In genomic region chr4:170088686-170089085, GRCh38 we compare ENCODE assay signal across 10 cellular contexts. TPM values are rescaled to one million over a fixed set of nuclear protein-coding genes. Genes with fewer than 3 reads are reported as not detected.
DNase-seq lines count a peak whose midpoint lies in the region; ATAC-seq and TF ChIP-seq lines count a peak whose summit lies in the region.
"Had no signal": no experiment of that assay in that cellular context is flagged by ENCODE, and none has a peak within 500 bp of the region (broad histone marks: within the 10 kb centered on the region; RNA-seq: fewer than 3 reads in every experiment).

No MANE protein-coding gene starts in this region.

- peak overlapping the region; percentile 89 for H3K27ac Mint-ChIP-seq in glutamatergic neuron (ENCODE audit: unreplicated experiment)
- H3K27ac Mint-ChIP-seq in activated CD4-positive, alpha-beta memory T cell treated with anti-CD3 and anti-CD28 coated beads for 36 hours: no peak overlapping the region
- H3K27ac Mint-ChIP-seq: activated B cell treated with CpG ODN at 0.5 μM for 24 hours; stimulated activated naive CD8-positive, alpha-beta T cell treated with anti-CD3 and anti-CD28 coated beads, Interleukin-15, Interleukin-2, amounts not matched to agents 100 ng/mL and 50 ng/mL, for 24 hours had no signal

- POLR2A ChIA-PET in HCT116 (lab: Charles Lee): no interaction called here
- POLR2A ChIA-PET in activated CD4-positive, alpha-beta memory T cell treated with anti-CD3 and anti-CD28 coated beads for 36 hours (lab: Charles Lee): no interaction called here

- peak overlapping the region; percentile 82 for H3K9ac ChIP-seq in HCT116 (ENCODE audit: low read length)
- H3K9ac ChIP-seq in skeletal muscle satellite cell (ENCODE audit: low read depth, low read length): peak overlapping the region; percentile 90

- DNase-seq in HCT116 (ENCODE audit: low read depth, low spot score) (no peak), SJSA1 (ENCODE audit: low read depth in 1 of 2, low spot score in 2 of 2) (no peak), glutamatergic neuron (no peak), NCI-H2029 treated with DMSO at 0.1 percent for 48 hours (lab: John Stamatoyannopoulos, UW) (no peak), DMS53 treated with DMSO at 0.1 percent for 48 hours (lab: John Stamatoyannopoulos, UW; ENCODE audit: unreplicated experiment) (no peak)
- DNase-seq in activated CD4-positive, alpha-beta memory T cell treated with anti-CD3 and anti-CD28 coated beads for 36 hours: no peak
- DNase-seq: activated B cell treated with CpG ODN at 0.5 μM for 24 hours had no signal

- peak overlapping the region; percentile 93 for H3K4me3 Mint-ChIP-seq in glutamatergic neuron (ENCODE audit: unreplicated experiment)
- H3K4me3 Mint-ChIP-seq in activated CD4-positive, alpha-beta memory T cell treated with anti-CD3 and anti-CD28 coated beads for 36 hours: no peak overlapping the region
- H3K4me3 Mint-ChIP-seq: activated B cell treated with CpG ODN at 0.5 μM for 24 hours had no signal

- no peak for TF ChIP-seq RAD21 in HCT116 (IDR thresholded peaks at IDR 0.05; ENCODE audit: low read depth)

- no peak for TF ChIP-seq POLR2A in HCT116 (IDR thresholded peaks at IDR 0.05; ENCODE audit: borderline replicate concordance, extremely low read depth, insufficient read depth, insufficient read length)

- H4K20me1 ChIP-seq in HCT116 (ENCODE audit: insufficient read depth): no peaks in the 10 kb centered on the region

- H3K36me3 Mint-ChIP-seq in glutamatergic neuron (ENCODE audit: unreplicated experiment): no peaks in the 10 kb centered on the region
- no peaks in the 10 kb centered on the region for H3K36me3 Mint-ChIP-seq in activated CD4-positive, alpha-beta memory T cell treated with anti-CD3 and anti-CD28 coated beads for 36 hours

- H3K4me3 ChIP-seq in HCT116 (replicated peaks in 1 of 2; ENCODE audit: low read depth in 1 of 2, low read length in 2 of 2) (peak overlapping the region; percentile 73 to 94), SJSA1 (peak overlapping the region; percentile 64), skeletal muscle satellite cell (ENCODE audit: low read length) (peak overlapping the region; percentile 86)

- BruUV-seq in HCT116 (replicated peaks; lab: Mats Ljungman, UMichigan): TSS peak; percentile 45

- H3K4me2 ChIP-seq in HCT116 (ENCODE audit: low read length) (peak overlapping the region; percentile 99), skeletal muscle satellite cell (ENCODE audit: low read length) (peak overlapping the region; percentile 90)

- RAD21 ChIA-PET in HCT116 (lab: Charles Lee; ENCODE audit: low non-redundant PET in 1 of 2, low total read pairs in 2 of 2, uncharacterized antibody in 2 of 2, unreplicated experiment in 2 of 2): interaction anchor here in 1 of 2 experiments (0.6 kb wide), 1 partner anchor 401 kb away, joined by 3 read pairs; no protein-coding TSS in a partner anchor

- H3K9me3 ChIP-seq in HCT116 (ENCODE audit: control insufficient read depth in 1 of 2, insufficient read depth in 1 of 2, low read depth in 1 of 2, low read length in 2 of 2) (no peaks in the 10 kb centered on the region), SJSA1 (replicated peaks) (no peaks in the 10 kb centered on the region), skeletal muscle satellite cell (replicated peaks; ENCODE audit: low read length) (no peaks in the 10 kb centered on the region)

- H3K36me3 ChIP-seq in HCT116 (ENCODE audit: control insufficient read depth in 1 of 2, insufficient read depth in 2 of 2, low read length in 2 of 2) (peaks cover 16 to 24% of the 10 kb centered on the region in 2 experiments; a peak in 3 of 4 replicates), SJSA1 (peaks cover 27% of the 10 kb centered on the region), skeletal muscle satellite cell (ENCODE audit: insufficient read depth, low read length) (peaks cover 34% of the 10 kb centered on the region)

- peaks cover 9% of the 10 kb centered on the region for H3K9me3 Mint-ChIP-seq in glutamatergic neuron (ENCODE audit: unreplicated experiment)
- no peaks in the 10 kb centered on the region for H3K9me3 Mint-ChIP-seq in activated CD4-positive, alpha-beta memory T cell treated with anti-CD3 and anti-CD28 coated beads for 36 hours
- H3K9me3 Mint-ChIP-seq: stimulated activated naive CD8-positive, alpha-beta T cell treated with anti-CD3 and anti-CD28 coated beads, Interleukin-15, Interleukin-2, amounts not matched to agents 100 ng/mL and 50 ng/mL, for 24 hours had no signal

- TF ChIP-seq CTCF in HCT116 (IDR thresholded peaks at IDR 0.05 in 2 of 3, conservative IDR thresholded peaks at IDR 0.05 in 1 of 3; ENCODE audit: borderline replicate concordance in 1 of 3, insufficient read depth in 1 of 3, low read depth in 2 of 3, low read length in 2 of 3) (no peak), glutamatergic neuron (IDR thresholded peaks at IDR 0.05; ENCODE audit: partially characterized antibody, unreplicated experiment) (no peak)

- H3K79me2 ChIP-seq in HCT116 (ENCODE audit: insufficient read depth, low read length): peaks cover 10% of the 10 kb centered on the region

- H2AFZ ChIP-seq in HCT116 (ENCODE audit: low read depth, low read length, poor library complexity, severe bottlenecking): no peak overlapping the region

- H3K27me3 Mint-ChIP-seq in glutamatergic neuron (ENCODE audit: unreplicated experiment): peaks cover 4% of the 10 kb centered on the region
- peaks cover 34% of the 10 kb centered on the region for H3K27me3 Mint-ChIP-seq in activated CD4-positive, alpha-beta memory T cell treated with anti-CD3 and anti-CD28 coated beads for 36 hours

- CTCF ChIA-PET in HCT116 (lab: Charles Lee): no interaction called here
- CTCF ChIA-PET in activated CD4-positive, alpha-beta memory T cell treated with anti-CD3 and anti-CD28 coated beads for 36 hours (lab: Charles Lee): no interaction called here

- peaks cover 9 to 20% of the 10 kb centered on the region in 2 experiments for H3K4me1 ChIP-seq in HCT116 (ENCODE audit: control insufficient read depth in 1 of 2, insufficient read depth in 2 of 2, low read length in 2 of 2)
- peaks cover 20% of the 10 kb centered on the region for H3K4me1 ChIP-seq in SJSA1 (replicated peaks)
- H3K4me1 ChIP-seq in skeletal muscle satellite cell (ENCODE audit: control insufficient read depth, insufficient read depth, low read length): peaks cover 15% of the 10 kb centered on the region

- no peak overlapping the region for H3K27ac ChIP-seq in HCT116 (ENCODE audit: low read depth, low read length)
- no peak overlapping the region for H3K27ac ChIP-seq in SJSA1

- intact Hi-C loops in HCT116 (cut with micrococcal nuclease): loop anchor here (5.0 kb wide), 1 partner anchor 276 kb away; no protein-coding TSS in a partner anchor
- intact Hi-C loops in activated CD4-positive, alpha-beta memory T cell treated with anti-CD3 and anti-CD28 coated beads for 36 hours (cut with micrococcal nuclease): no loop called here

- H3K9me2 ChIP-seq in HCT116 (ENCODE audit: insufficient read depth): no peaks in the 10 kb centered on the region

- peaks cover 6% of the 10 kb centered on the region for H3K4me1 Mint-ChIP-seq in glutamatergic neuron (ENCODE audit: low read depth, unreplicated experiment)
- H3K4me1 Mint-ChIP-seq in activated CD4-positive, alpha-beta memory T cell treated with anti-CD3 and anti-CD28 coated beads for 36 hours (ENCODE audit: low read depth): peaks cover 9% of the 10 kb centered on the region

- H3K27me3 ChIP-seq in HCT116 (ENCODE audit: insufficient read depth, low read length) (no peaks in the 10 kb centered on the region), SJSA1 (replicated peaks) (no peaks in the 10 kb centered on the region), skeletal muscle satellite cell (ENCODE audit: control insufficient read depth, insufficient read depth, low read length) (no peaks in the 10 kb centered on the region)

- ATAC-seq in HCT116 (no peak), GM18861 (IDR thresholded peaks at IDR 0.05; ENCODE audit: unreplicated experiment) (no peak)

TF ChIP-seq in HCT116, 20 proteins besides CTCF, POLR2A, EP300 and RAD21:
- TF ChIP-seq SRF (IDR thresholded peaks at IDR 0.05; ENCODE audit: low read depth) (no peak), JUND (IDR thresholded peaks at IDR 0.05) (no peak), ELF1 (IDR thresholded peaks at IDR 0.05; ENCODE audit: borderline replicate concordance, low read depth) (no peak), YY1 (IDR thresholded peaks at IDR 0.05; ENCODE audit: extremely low read depth, insufficient replicate concordance, low read depth, low read length) (no peak)

RNA-seq across cellular contexts. Expression of gene AADAT, which starts 1.1 kb away (rescaled TPM):
- total RNA-seq in HCT116 (2021; ENCODE audit: unreplicated experiment) (15.4 TPM), glutamatergic neuron (ENCODE audit: unreplicated experiment) (28.4 TPM)
- polyA plus RNA-seq in HCT116 (2012): 3.6 and 5.7 TPM in 2 replicates
- 7.7 and 8.7 TPM in 2 replicates for total RNA-seq in SJSA1 (2014; rRNA removed; shearing (Covaris generic))
- total RNA-seq in skeletal muscle satellite cell (2012; rRNA removed): 3.0 and 5.2 TPM in 2 replicates
- not detected for total RNA-seq in activated CD4-positive, alpha-beta memory T cell treated with anti-CD3 and anti-CD28 coated beads for 36 hours
- total RNA-seq: activated B cell treated with CpG ODN at 0.5 μM for 24 hours had no signal
